Comparison of ENCODE assay signal across 17 cellular contexts in the genomic region with DNA sequence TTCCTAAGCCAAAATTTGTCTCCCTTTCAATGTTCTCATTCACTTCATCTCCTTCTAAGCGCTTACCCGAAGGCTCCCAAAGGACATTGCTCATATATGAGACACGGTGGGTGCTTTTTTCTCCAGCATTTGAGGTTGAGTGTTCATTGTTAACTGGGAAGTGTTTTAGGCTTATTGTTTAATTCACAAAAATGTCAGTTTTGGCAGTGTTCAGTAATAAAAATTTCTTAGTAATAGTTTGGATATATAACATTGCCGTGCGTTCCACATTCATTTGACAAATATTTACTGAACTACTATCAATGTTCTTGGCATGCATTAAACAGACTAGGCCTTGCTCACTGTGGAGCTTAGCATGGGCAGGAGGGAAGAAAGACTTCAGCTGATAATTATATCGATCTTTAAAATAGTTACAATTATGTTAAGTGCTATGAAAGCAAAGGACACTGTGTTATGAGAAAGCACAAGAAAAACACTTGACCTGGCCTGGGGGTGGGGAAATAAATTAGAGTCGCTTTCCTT.
DNase-seq lines count a peak whose midpoint lies in the region; ATAC-seq and TF ChIP-seq lines count a peak whose summit lies in the region.
"Had no signal": no experiment of that assay in that cellular context is flagged by ENCODE, and none has a peak within 500 bp of the region (broad histone marks: within the 10 kb centered on the region; RNA-seq: fewer than 3 reads in every experiment).

No MANE protein-coding gene starts in this region.

- no peak for TF ChIP-seq CTCF in VCaP (conservative IDR thresholded peaks at IDR 0.05)

- peak overlapping the region; percentile 32; the same call in 1 of the 2 replicates for H3K27ac ChIP-seq in VCaP
- H3K27ac ChIP-seq: RWPE1, SJSA1 had no signal

- DNase-seq in COR-L47 (lab: John Stamatoyannopoulos, UW) (peak; percentile 24), NCI-H1105 (lab: John Stamatoyannopoulos, UW) (peak; percentile 41), NCI-H2227 treated with DMSO at 0.1 percent for 48 hours (lab: John Stamatoyannopoulos, UW) (peak; percentile 69), nucleus accumbens (lab: John Stamatoyannopoulos, UW) (no peak), DMS53 treated with DMSO at 0.1 percent for 48 hours (lab: John Stamatoyannopoulos, UW; ENCODE audit: unreplicated experiment) (no peak)
- DNase-seq: AML-193, DND-41, GDM1, Karpas-422, NCI-H187 treated with DMSO at 0.1 percent for 48 hours, NCI-H82, T1000 had no signal

- ATAC-seq in GM21619 (IDR thresholded peaks at IDR 0.05; ENCODE audit: unreplicated experiment), result no peak
- no peak for ATAC-seq in GM18868 (IDR thresholded peaks at IDR 0.05; ENCODE audit: unreplicated experiment)

Comparison
In these comparisons a context has a peak if more than half of its experiments do, and no peak if none do; other contexts are left out.
1. DNase-seq: peak in COR-L47 (single experiment), NCI-H1105 (single experiment) and NCI-H2227 treated with DMSO at 0.1 percent for 48 hours (single experiment); none in nucleus accumbens (0 of 56) and DMS53 treated with DMSO at 0.1 percent for 48 hours (single experiment).